ENCODE assay signal across 8 cellular contexts in the genomic region with DNA sequence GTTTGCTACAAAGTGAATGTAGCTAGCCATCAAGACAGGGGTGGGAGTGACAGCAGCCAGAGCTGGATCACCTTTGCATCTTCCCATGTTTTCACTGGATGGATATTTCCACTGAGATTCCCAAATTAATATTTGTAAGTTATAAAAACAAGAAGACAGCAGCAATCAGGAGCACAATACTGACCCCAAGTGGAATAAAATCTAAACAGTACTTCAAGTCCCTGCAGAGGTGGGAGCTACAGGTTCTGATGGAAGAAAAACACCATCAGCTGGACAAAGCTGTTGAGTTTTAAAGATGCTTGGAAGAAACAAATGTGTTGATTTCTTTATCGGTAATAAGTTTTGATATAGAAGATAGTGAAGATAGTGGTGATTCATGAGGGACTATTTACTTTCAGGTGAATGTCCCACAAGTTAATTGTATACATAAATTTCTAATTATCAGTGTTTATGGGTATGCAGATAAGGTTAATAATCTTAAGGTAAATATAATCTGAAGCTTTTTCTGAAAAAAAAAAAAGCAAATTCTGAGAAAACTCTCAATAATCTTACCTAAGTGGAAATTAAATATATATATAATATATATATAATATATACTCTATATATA.
DNase-seq lines count a peak whose midpoint lies in the region; ATAC-seq, FAIRE-seq and TF ChIP-seq lines count a peak whose summit lies in the region.

No MANE protein-coding gene starts in this region.

- peak; percentile 47 for TF ChIP-seq CTCF in bronchial epithelial cell (IDR thresholded peaks at IDR 0.05; ENCODE audit: insufficient read depth, low read length, severe bottlenecking)

- DNase-seq in D341Med (ENCODE audit: low spot score) (peak; percentile 70), NCI-H1105 (lab: John Stamatoyannopoulos, UW) (peak; percentile 5), bronchial epithelial cell (ENCODE audit: low read depth) (peak; percentile 50), lung microvascular endothelial cell (ENCODE audit: low read depth in 2 of 2) (peak; percentile 12 to 47), SKM-1 (lab: John Stamatoyannopoulos, UW; ENCODE audit: unreplicated experiment) (no peak)

- no peak for FAIRE-seq in bronchial epithelial cell (lab: Jason Lieb, UNC)

- no peaks in the 10 kb centered on the region for H3K27me3 ChIP-seq in bronchial epithelial cell (ENCODE audit: control insufficient read depth, insufficient read depth, low read length)

- ATAC-seq in GM21515 (IDR thresholded peaks at IDR 0.05; ENCODE audit: unreplicated experiment) (no peak), GM18498 (IDR thresholded peaks at IDR 0.05; ENCODE audit: unreplicated experiment) (no peak), HG03139 (IDR thresholded peaks at IDR 0.05; ENCODE audit: unreplicated experiment) (no peak)

- no peak overlapping the region for H3K4me3 ChIP-seq in bronchial epithelial cell (ENCODE audit: low read depth, low read length)

- H3K36me3 ChIP-seq in bronchial epithelial cell (ENCODE audit: control insufficient read depth, insufficient read depth, low read length), result no peaks in the 10 kb centered on the region
